ENCODE assay signal across 9 cellular contexts in genomic region chr5:68289576-68289975, GRCh38.
A peak's percentile ranks its signal among the peaks of the same experiment; 100 is the strongest.
DNase-seq lines count a peak whose midpoint lies in the region; ATAC-seq and TF ChIP-seq lines count a peak whose summit lies in the region.
"Had no signal": no experiment of that assay in that cellular context is flagged by ENCODE, and none has a peak within 500 bp of the region (broad histone marks: within the 10 kb centered on the region; RNA-seq: fewer than 3 reads in every experiment).

No MANE protein-coding gene starts in this region.

- POLR2A ChIA-PET in CD4-positive, alpha-beta T cell (lab: Charles Lee) = no interaction called here

- peaks cover 90% of the 10 kb centered on the region for H3K36me3 Mint-ChIP-seq in CD4-positive, alpha-beta T cell (ENCODE audit: low read depth)
- peaks cover 20% of the 10 kb centered on the region for H3K36me3 Mint-ChIP-seq in osteocyte (ENCODE audit: unreplicated experiment)

- no peak for TF ChIP-seq POLR2A in erythroblast (IDR thresholded peaks at IDR 0.05; ENCODE audit: low read length)

- no peaks in the 10 kb centered on the region for H3K27me3 Mint-ChIP-seq in CD4-positive, alpha-beta T cell
- H3K27me3 Mint-ChIP-seq in osteocyte (ENCODE audit: unreplicated experiment) = no peaks in the 10 kb centered on the region

- no peaks in the 10 kb centered on the region for H3K27me3 ChIP-seq in CD4-positive, alpha-beta T cell (ENCODE audit: control insufficient read depth, insufficient read depth, low read length)
- H3K27me3 ChIP-seq in MM.1S (replicated peaks; ENCODE audit: insufficient read depth, low read length) = no peaks in the 10 kb centered on the region
- no peaks in the 10 kb centered on the region for H3K27me3 ChIP-seq in left lung

- peak overlapping the region; percentile 91 for H3K27ac Mint-ChIP-seq in CD4-positive, alpha-beta T cell
- H3K27ac Mint-ChIP-seq in osteocyte (ENCODE audit: unreplicated experiment) = no peak overlapping the region

- H3K36me3 ChIP-seq in MM.1S (replicated peaks; ENCODE audit: insufficient read depth, low read length) (no peaks in the 10 kb centered on the region; the same call in 1 of the 2 replicates), left lung (peaks cover 0 to 35% of the 10 kb centered on the region in 2 donors)

- H4K20me1 ChIP-seq in MM.1S (ENCODE audit: insufficient read depth, low read length) = no peaks in the 10 kb centered on the region

- H3K4me3 ChIP-seq in MM.1S (ENCODE audit: low read length) = peak overlapping the region; percentile 71; the same call in 1 of the 2 replicates
- peak overlapping the region in 1 of 2 donors; percentile 48 for H3K4me3 ChIP-seq in left lung

- no peaks in the 10 kb centered on the region for H3K9me3 Mint-ChIP-seq in CD4-positive, alpha-beta T cell
- no peaks in the 10 kb centered on the region for H3K9me3 Mint-ChIP-seq in osteocyte (ENCODE audit: unreplicated experiment)

- no peak for ATAC-seq in CD4-positive, alpha-beta T cell (ENCODE audit: poor library complexity)
- ATAC-seq in GM18868 (IDR thresholded peaks at IDR 0.05; ENCODE audit: unreplicated experiment) (no peak), left lung (no peak)

- TF ChIP-seq CTCF in CD4-positive, alpha-beta T cell (IDR thresholded peaks at IDR 0.05) = no peak
- TF ChIP-seq CTCF in MM.1S (IDR thresholded peaks at IDR 0.05; ENCODE audit: low read length) = no peak
- no peak for TF ChIP-seq CTCF in osteocyte (IDR thresholded peaks at IDR 0.05)
- TF ChIP-seq CTCF in left lung (IDR thresholded peaks at IDR 0.05) = no peak

- no peak overlapping the region for H3K27ac ChIP-seq in CD4-positive, alpha-beta T cell (ENCODE audit: low read depth, low read length)
- H3K27ac ChIP-seq in MM.1S (ENCODE audit: low read length) = no peak overlapping the region
- H3K27ac ChIP-seq in left lung = peak overlapping the region in 1 of 2 donors; percentile 93

- no peak for DNase-seq in CD4-positive, alpha-beta T cell
- DNase-seq in MM.1S (no peak), erythroblast (lab: John Stamatoyannopoulos, UW) (peak; percentile 57 to 78), osteocyte (ENCODE audit: extremely low spot score, unreplicated experiment) (no peak), CD1c-positive myeloid dendritic cell (ENCODE audit: extremely low spot score) (no peak), hippocampal formation (lab: John Stamatoyannopoulos, UW) (no peak), left lung (no peak)
- DNase-seq: NCI-H1048 had no signal

- H2AFZ ChIP-seq in MM.1S (ENCODE audit: low read length) = no peak overlapping the region

- no peaks in the 10 kb centered on the region for H3K9me3 ChIP-seq in CD4-positive, alpha-beta T cell (ENCODE audit: control insufficient read depth, low read length)
- H3K9me3 ChIP-seq in MM.1S (replicated peaks; ENCODE audit: insufficient read depth, low read length) (no peaks in the 10 kb centered on the region), left lung (no peaks in the 10 kb centered on the region)

- peaks cover 80% of the 10 kb centered on the region for H3K4me1 Mint-ChIP-seq in CD4-positive, alpha-beta T cell (ENCODE audit: low read depth)
- H3K4me1 Mint-ChIP-seq in osteocyte (ENCODE audit: unreplicated experiment) = peaks cover 62% of the 10 kb centered on the region

- H3K4me2 ChIP-seq in MM.1S (ENCODE audit: low read depth, low read length) = peak overlapping the region; percentile 93; the same call in 1 of the 2 replicates

- H3K4me1 ChIP-seq in MM.1S (ENCODE audit: low read length) (peaks cover 37% of the 10 kb centered on the region), left lung (peaks cover 31 to 80% of the 10 kb centered on the region in 2 donors)

- peak overlapping the region; percentile 94 for H3K4me3 Mint-ChIP-seq in CD4-positive, alpha-beta T cell
- H3K4me3 Mint-ChIP-seq in osteocyte (ENCODE audit: unreplicated experiment) = peak overlapping the region; percentile 84

- CTCF ChIA-PET in CD4-positive, alpha-beta T cell (lab: Charles Lee) = no interaction called here

- H3K9me2 ChIP-seq in MM.1S (replicated peaks; ENCODE audit: insufficient read depth, low read length) = no peaks in the 10 kb centered on the region

- H3K79me2 ChIP-seq in MM.1S (ENCODE audit: low read length) = peaks cover 3% of the 10 kb centered on the region; the same call in 1 of the 2 replicates

- peaks cover 38% of the 10 kb centered on the region for H3F3A ChIP-seq in MM.1S (ENCODE audit: insufficient read depth, low read length)

- intact Hi-C loops in CD4-positive, alpha-beta T cell (cut with DNase I, micrococcal nuclease) = loop anchor here (5.0 to 10.0 kb wide), 5 partner anchors 37 to 1285 kb away; partner anchors contain the start of gene SLC30A5 (in 1 of the 2)
- intact Hi-C loops in left lung (cut with DNase I) = loop anchor here in 1 of 2 donors (5.0 kb wide), 1 partner anchor 173 kb away; no protein-coding TSS in a partner anchor

- H3K9ac ChIP-seq in MM.1S (ENCODE audit: low read length) = no peak overlapping the region

Comparison
In these comparisons a context has a peak if more than half of its experiments do, and no peak if none do; other contexts are left out.
1. DNase-seq: peak in erythroblast (2 of 2); none in CD4-positive, alpha-beta T cell (0 of 10), MM.1S (single experiment), osteocyte (single experiment), CD1c-positive myeloid dendritic cell (single experiment), hippocampal formation (0 of 2) and left lung (0 of 2).